In the genomic region with DNA sequence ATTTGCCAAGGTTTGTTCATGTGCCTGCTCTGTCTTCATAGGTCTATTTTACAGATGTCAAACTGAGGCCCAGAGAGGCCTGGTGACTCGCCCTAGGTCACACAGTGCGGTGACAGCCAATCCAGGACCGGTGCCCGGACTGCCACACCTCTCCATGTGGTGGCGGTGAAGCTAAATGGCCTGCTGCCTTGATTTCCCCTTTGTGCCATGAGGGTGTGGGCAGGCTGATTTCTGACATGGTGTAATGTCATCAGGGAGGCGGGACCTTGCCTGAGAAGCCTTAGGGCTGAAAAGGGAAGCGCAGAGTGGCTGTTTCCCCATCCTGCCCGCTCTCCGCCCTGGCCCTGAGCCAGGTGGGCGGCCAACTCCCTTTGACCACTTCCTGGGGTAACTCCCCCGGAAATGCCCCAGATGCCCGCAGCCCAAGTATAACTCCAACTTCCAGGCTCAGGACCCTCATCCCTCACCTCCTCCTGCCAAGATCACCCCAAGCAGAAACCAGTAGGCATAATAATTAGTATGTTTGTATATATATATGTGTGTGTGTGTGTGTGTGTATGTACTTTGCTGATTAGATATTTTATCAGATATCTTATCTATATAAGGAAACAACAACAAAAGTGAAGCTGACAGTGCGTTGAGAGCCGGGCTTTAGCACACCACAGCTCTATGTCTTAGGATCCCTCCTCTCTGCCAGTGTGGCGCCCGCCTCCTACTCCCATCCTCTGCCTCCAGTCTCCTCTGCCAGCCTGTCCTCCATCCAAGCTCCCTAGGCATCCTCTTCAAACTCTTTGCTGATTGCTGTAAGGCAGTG, we compare ENCODE assay signal across 10 cellular contexts.
DNase-seq lines count a peak whose midpoint lies in the region; ATAC-seq, FAIRE-seq and TF ChIP-seq lines count a peak whose summit lies in the region.
"Had no signal": no experiment of that assay in that cellular context is flagged by ENCODE, and none has a peak within 500 bp of the region (broad histone marks: within the 10 kb centered on the region; RNA-seq: fewer than 3 reads in every experiment).

No MANE protein-coding gene starts in this region.

- no peaks in the 10 kb centered on the region for H3K36me3 ChIP-seq in endothelial cell of umbilical vein (ENCODE audit: control insufficient read depth in 2 of 2, extremely low read depth in 1 of 2, insufficient read depth in 2 of 2, low read length in 2 of 2)

- no peaks in the 10 kb centered on the region for H3K9me1 ChIP-seq in endothelial cell of umbilical vein (replicated peaks; ENCODE audit: control insufficient read depth, extremely low read depth, insufficient read depth, low read length)

- H3K27me3 ChIP-seq in endothelial cell of umbilical vein (ENCODE audit: control insufficient read depth in 2 of 2, insufficient read depth in 2 of 2, low read length in 2 of 2), result no peaks in the 10 kb centered on the region

- no peak for TF ChIP-seq CTCF in endothelial cell of umbilical vein (IDR thresholded peaks at IDR 0.05; ENCODE audit: extremely low read depth in 1 of 2, insufficient read depth in 1 of 2, low read depth in 1 of 2, low read length in 2 of 2)

- ATAC-seq in SK-N-SH treated with all-trans-retinoic acid at 6 μM for 48 hours, result no peak

- FAIRE-seq in endothelial cell of umbilical vein (lab: Jason Lieb, UNC), result no peak
- FAIRE-seq: G401.6, TTC549 had no signal

- intact Hi-C loops in endothelial cell of umbilical vein (cut with micrococcal nuclease), result no loop called here

- H3K4me1 ChIP-seq in endothelial cell of umbilical vein (ENCODE audit: control insufficient read depth, extremely low read depth, insufficient read depth, low read length), result peaks cover 8% of the 10 kb centered on the region

- no peaks in the 10 kb centered on the region for H3K79me2 ChIP-seq in endothelial cell of umbilical vein (ENCODE audit: control insufficient read depth, insufficient read depth, low read length)

- H3K4me3 ChIP-seq in endothelial cell of umbilical vein (replicated peaks in 1 of 3; ENCODE audit: insufficient read depth in 1 of 3, low read depth in 1 of 3, low read length in 3 of 3), result no peak overlapping the region

- no peak overlapping the region for H3K4me2 ChIP-seq in endothelial cell of umbilical vein (ENCODE audit: insufficient read depth, low read length)

- H3K9ac ChIP-seq in endothelial cell of umbilical vein (replicated peaks; ENCODE audit: extremely low read depth, insufficient read depth, low read length), result no peak overlapping the region

- POLR2A ChIA-PET in endothelial cell of umbilical vein (lab: Charles Lee), result no interaction called here

- no peak overlapping the region for H2AFZ ChIP-seq in endothelial cell of umbilical vein (ENCODE audit: low read depth, low read length)

- BruUV-seq in endothelial cell of umbilical vein (replicated peaks; lab: Mats Ljungman, UMichigan), result no TSS peak

- DNase-seq in CD1c-positive myeloid dendritic cell (ENCODE audit: extremely low spot score), result peak; percentile 97
- peak; percentile 64 for DNase-seq in H4 (ENCODE audit: low spot score)
- peak in 3 of 5 experiments; percentile 29 to 78 (median 73) for DNase-seq in T-helper 2 cell
- DNase-seq in endothelial cell of umbilical vein (ENCODE audit: low read depth, low spot score), result peak; percentile 8
- peak; percentile 59 to 60 for DNase-seq in stimulated activated CD8-positive, alpha-beta memory T cell treated with anti-CD3 and anti-CD28 coated beads, Interleukin-15, amount 100 ng/mL, for 48 hours (ENCODE audit: low read depth in 2 of 2)
- DNase-seq in NCI-H1436 (lab: John Stamatoyannopoulos, UW), result no peak
- DNase-seq in HK-2 (ENCODE audit: unreplicated experiment), result no peak

- CTCF ChIA-PET in endothelial cell of umbilical vein (lab: Charles Lee), result interaction anchor here (0.7 to 1.8 kb wide), 3 partner anchors 14 to 141 kb away, joined by 3 to 6 read pairs (median 5); no protein-coding TSS in a partner anchor

- no peaks in the 10 kb centered on the region for H3K9me3 ChIP-seq in endothelial cell of umbilical vein (replicated peaks; ENCODE audit: control insufficient read depth, insufficient read depth, low read length)

- H3K27ac ChIP-seq in endothelial cell of umbilical vein (ENCODE audit: insufficient read depth, low read depth, low read length), result no peak overlapping the region

- dilution Hi-C loops in endothelial cell of umbilical vein (cut with MboI; ENCODE audit: extremely low pct_ligation_motif_present, low sequenced_read_pairs), result no loop called here

- no peak for TF ChIP-seq POLR2A in endothelial cell of umbilical vein (IDR thresholded peaks at IDR 0.05; ENCODE audit: low read depth, low read length)

- H4K20me1 ChIP-seq in endothelial cell of umbilical vein (replicated peaks; ENCODE audit: control insufficient read depth, extremely low read depth, insufficient read depth, low read length), result no peaks in the 10 kb centered on the region

TF ChIP-seq in endothelial cell of umbilical vein, 7 proteins besides CTCF, POLR2A, EP300 and RAD21:
- TF ChIP-seq FOS (IDR thresholded peaks at IDR 0.05; ENCODE audit: borderline replicate concordance, insufficient read depth, low read length), result no peak
- TF ChIP-seq POLR2AphosphoS5 (IDR thresholded peaks at IDR 0.05; ENCODE audit: insufficient read depth, low read depth, low read length), result no peak
- TF ChIP-seq JUN (IDR thresholded peaks at IDR 0.05; ENCODE audit: borderline replicate concordance, insufficient read depth, insufficient read length, low read depth), result no peak
- TF ChIP-seq GATA2 (IDR thresholded peaks at IDR 0.05; ENCODE audit: insufficient read depth, insufficient read length, low read depth, low read length), result peak; percentile 36
- no peak for TF ChIP-seq EZH2 (IDR thresholded peaks at IDR 0.05; ENCODE audit: borderline replicate concordance, low read depth, low read length, severe bottlenecking)

TF ChIP-seq in SK-N-SH treated with all-trans-retinoic acid at 6 μM for 48 hours, 23 proteins besides CTCF, POLR2A, EP300 and RAD21:
- TF ChIP-seq BACH2 (CRISPR knock-in tag; IDR thresholded peaks at IDR 0.05; ENCODE audit: borderline replicate concordance) (no peak), ZNF70 (CRISPR knock-in tag; IDR thresholded peaks at IDR 0.05) (no peak), ARNTL (CRISPR knock-in tag; IDR thresholded peaks at IDR 0.05; ENCODE audit: borderline replicate concordance, low read depth) (no peak), TCF4 (CRISPR knock-in tag; IDR thresholded peaks at IDR 0.05; ENCODE audit: borderline replicate concordance) (no peak), ZNF565 (CRISPR knock-in tag; conservative IDR thresholded peaks at IDR 0.05; ENCODE audit: low read depth) (no peak), SNAI2 (CRISPR knock-in tag; IDR thresholded peaks at IDR 0.05) (no peak)
- TF ChIP-seq, protein P1, sequence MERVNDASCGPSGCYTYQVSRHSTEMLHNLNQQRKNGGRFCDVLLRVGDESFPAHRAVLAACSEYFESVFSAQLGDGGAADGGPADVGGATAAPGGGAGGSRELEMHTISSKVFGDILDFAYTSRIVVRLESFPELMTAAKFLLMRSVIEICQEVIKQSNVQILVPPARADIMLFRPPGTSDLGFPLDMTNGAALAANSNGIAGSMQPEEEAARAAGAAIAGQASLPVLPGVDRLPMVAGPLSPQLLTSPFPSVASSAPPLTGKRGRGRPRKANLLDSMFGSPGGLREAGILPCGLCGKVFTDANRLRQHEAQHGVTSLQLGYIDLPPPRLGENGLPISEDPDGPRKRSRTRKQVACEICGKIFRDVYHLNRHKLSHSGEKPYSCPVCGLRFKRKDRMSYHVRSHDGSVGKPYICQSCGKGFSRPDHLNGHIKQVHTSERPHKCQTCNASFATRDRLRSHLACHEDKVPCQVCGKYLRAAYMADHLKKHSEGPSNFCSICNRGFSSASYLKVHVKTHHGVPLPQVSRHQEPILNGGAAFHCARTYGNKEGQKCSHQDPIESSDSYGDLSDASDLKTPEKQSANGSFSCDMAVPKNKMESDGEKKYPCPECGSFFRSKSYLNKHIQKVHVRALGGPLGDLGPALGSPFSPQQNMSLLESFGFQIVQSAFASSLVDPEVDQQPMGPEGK (CRISPR knock-in tag; IDR thresholded peaks at IDR 0.05; ENCODE audit: borderline replicate concordance), result no peak
- TF ChIP-seq, protein P2, sequence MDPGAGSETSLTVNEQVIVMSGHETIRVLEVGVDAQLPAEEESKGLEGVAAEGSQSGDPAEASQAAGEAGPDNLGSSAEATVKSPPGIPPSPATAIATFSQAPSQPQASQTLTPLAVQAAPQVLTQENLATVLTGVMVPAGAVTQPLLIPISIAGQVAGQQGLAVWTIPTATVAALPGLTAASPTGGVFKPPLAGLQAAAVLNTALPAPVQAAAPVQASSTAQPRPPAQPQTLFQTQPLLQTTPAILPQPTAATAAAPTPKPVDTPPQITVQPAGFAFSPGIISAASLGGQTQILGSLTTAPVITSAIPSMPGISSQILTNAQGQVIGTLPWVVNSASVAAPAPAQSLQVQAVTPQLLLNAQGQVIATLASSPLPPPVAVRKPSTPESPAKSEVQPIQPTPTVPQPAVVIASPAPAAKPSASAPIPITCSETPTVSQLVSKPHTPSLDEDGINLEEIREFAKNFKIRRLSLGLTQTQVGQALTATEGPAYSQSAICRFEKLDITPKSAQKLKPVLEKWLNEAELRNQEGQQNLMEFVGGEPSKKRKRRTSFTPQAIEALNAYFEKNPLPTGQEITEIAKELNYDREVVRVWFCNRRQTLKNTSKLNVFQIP (CRISPR knock-in tag; IDR thresholded peaks at IDR 0.05; ENCODE audit: borderline replicate concordance, low read depth), result no peak

Comparison
In these comparisons a context has a peak if more than half of its experiments do, and no peak if none do; other contexts are left out.
1. DNase-seq: peak in CD1c-positive myeloid dendritic cell (single experiment), H4 (single experiment), T-helper 2 cell (3 of 5), endothelial cell of umbilical vein (single experiment) and stimulated activated CD8-positive, alpha-beta memory T cell treated with anti-CD3 and anti-CD28 coated beads, Interleukin-15, amount 100 ng/mL, for 48 hours (2 of 2); none in NCI-H1436 (single experiment) and HK-2 (single experiment).